Comparison of ENCODE assay signal across 8 cellular contexts in genomic region chr6:28941681-28942448, GRCh38. TPM values are rescaled to one million over a fixed set of nuclear protein-coding genes. Genes with fewer than 3 reads are reported as not detected.
DNase-seq lines count a peak whose midpoint lies in the region; ATAC-seq, FAIRE-seq and TF ChIP-seq lines count a peak whose summit lies in the region.

No MANE protein-coding gene starts in this region.

- no peaks in the 10 kb centered on the region for H3K79me2 ChIP-seq in K562 (ENCODE audit: control insufficient read depth, insufficient read depth, low read length)

- no peak for TF ChIP-seq CTCF in AG04450 (IDR thresholded peaks at IDR 0.05; ENCODE audit: low read depth, low read length)
- TF ChIP-seq CTCF in K562 (IDR thresholded peaks at IDR 0.05 in 2 of 3, conservative IDR thresholded peaks at IDR 0.05 in 1 of 3; ENCODE audit: insufficient read depth in 2 of 3, low read depth in 1 of 3, low read length in 3 of 3), result 0 out of 6 replicates have a peak, but pooled peaks of 1 of the 3 experiments have one; percentile 21
- no peak for TF ChIP-seq CTCF in omental fat pad (IDR thresholded peaks at IDR 0.05)

- POLR2A ChIA-PET in AG04450 (lab: Yijun Ruan, JAX), result no interaction called here
- POLR2A ChIA-PET in HEK293T (lab: Yijun Ruan, JAX), result interaction anchor here (1.0 to 6.1 kb wide), 4 partner anchors 9 to 43 kb away, joined by 4 to 57 read pairs (median 12); partner anchors contain the start of gene TRIM27
- POLR2A ChIA-PET in K562 (lab: Yijun Ruan, JAX), result interaction anchor here (0.9 to 9.9 kb wide), 7 partner anchors 19 to 171 kb away, joined by 3 to 68 read pairs (median 4); partner anchors contain the start of gene TRIM27

- intact Hi-C loops in K562 (cut with micrococcal nuclease), result loop anchor here (1.0 to 5.0 kb wide), 11 partner anchors 13 to 690 kb away; partner anchors contain the start of gene GABBR1

- no TSS peak for BruUV-seq in K562 (replicated peaks; lab: Mats Ljungman, UMichigan)

- ATAC-seq in K562, result no peak
- ATAC-seq in omental fat pad (ENCODE audit: low FRiP score), result no peak
- no peak for ATAC-seq in GM19324 (IDR thresholded peaks at IDR 0.05; ENCODE audit: low FRiP score, unreplicated experiment)
- ATAC-seq in GM18519 (IDR thresholded peaks at IDR 0.05; ENCODE audit: low FRiP score, unreplicated experiment), result no peak

- H3K27ac ChIP-seq in AG04450 (ENCODE audit: low read depth, low read length) (no peak overlapping the region), K562 (ENCODE audit: extremely low read depth, low read depth, low read length) (peak overlapping the region; percentile 91), mesodermal cell (ENCODE audit: low read depth, low read length, severe bottlenecking) (peak overlapping the region; percentile 83)

- TF ChIP-seq RAD21 in K562 (CRISPR knock-in tag; conservative IDR thresholded peaks at IDR 0.05 in 1 of 2, IDR thresholded peaks at IDR 0.05 in 1 of 2), result peak in 1 of 2 experiments; percentile 28; a peak in 2 of 4 replicates

- FAIRE-seq in K562 (lab: Jason Lieb, UNC), result no peak

- H3K27me3 ChIP-seq in AG04450 (ENCODE audit: control insufficient read depth, insufficient read depth, low read length) (no peaks in the 10 kb centered on the region), K562 (ENCODE audit: control insufficient read depth in 2 of 2, insufficient read depth in 2 of 2, low read length in 2 of 2) (no peaks in the 10 kb centered on the region)

- H3K9me1 ChIP-seq in K562 (ENCODE audit: control insufficient read depth, insufficient read depth, low read length), result no peaks in the 10 kb centered on the region

- H3K9ac ChIP-seq in K562 (ENCODE audit: insufficient read depth in 1 of 2, low read depth in 2 of 2, low read length in 2 of 2), result peak overlapping the region; percentile 40 to 94; a peak in 3 of 4 replicates

- CTCF ChIA-PET in AG04450 (lab: Charles Lee) (interaction anchor here (1.3 kb wide), 1 partner anchor 103 kb away, joined by 3 read pairs; no protein-coding TSS in a partner anchor), HEK293T (lab: Yijun Ruan, JAX) (interaction anchor here (0.5 to 3.5 kb wide), 3 partner anchors 75 to 399 kb away, joined by 3 to 12 read pairs (median 4); no protein-coding TSS in a partner anchor), K562 (lab: Yijun Ruan, JAX; ENCODE audit: low intra/inter-chr PET ratio) (interaction anchor here (0.8 to 4.1 kb wide), 6 partner anchors 10 to 220 kb away, joined by 3 to 20 read pairs (median 8); no protein-coding TSS in a partner anchor)

- H3K4me2 ChIP-seq in K562 (ENCODE audit: insufficient read depth, low read length), result peak overlapping the region; percentile 99

- no peaks in the 10 kb centered on the region for H3K9me3 ChIP-seq in AG04450 (ENCODE audit: control insufficient read depth, insufficient read depth, low read length)
- H3K9me3 ChIP-seq in K562 (replicated peaks; ENCODE audit: control insufficient read depth, insufficient read depth, low read depth, low read length), result no peaks in the 10 kb centered on the region
- no peaks in the 10 kb centered on the region for H3K9me3 ChIP-seq in mesodermal cell (ENCODE audit: control insufficient read depth, low read length)

- in situ Hi-C loops in K562 (cut with MboI), result no loop called here

- TF ChIP-seq POLR2A in K562 (conservative IDR thresholded peaks at IDR 0.05), result no peak

- 4% methylated on average over 13 of the region's 13 CpGs for WGBS in K562 (ENCODE audit: insufficient coverage, low coverage, missing lambda C conversion rate)
- WGBS in mesodermal cell (ENCODE audit: insufficient coverage in 2 of 2), 2 experiments, result 25 to 47% methylated on average over 1 to 3 of the region's 13 CpGs

- no peaks in the 10 kb centered on the region for H4K20me1 ChIP-seq in K562 (replicated peaks; ENCODE audit: control insufficient read depth, insufficient read depth, low read length)

- no peaks in the 10 kb centered on the region for H3K36me3 ChIP-seq in K562 (ENCODE audit: control insufficient read depth, insufficient read depth, low read length)
- no peaks in the 10 kb centered on the region for H3K36me3 ChIP-seq in mesodermal cell (ENCODE audit: control insufficient read depth, insufficient read depth, low read length)

- no peak for TF ChIP-seq EP300 in K562 (IDR thresholded peaks at IDR 0.05; ENCODE audit: low read length)

- peaks cover 3 to 26% of the 10 kb centered on the region in 2 experiments; a peak in 3 of 5 replicates for H3K4me1 ChIP-seq in K562 (replicated peaks in 1 of 2; ENCODE audit: control insufficient read depth in 2 of 2, insufficient read depth in 2 of 2, low read length in 2 of 2)
- H3K4me1 ChIP-seq in mesodermal cell (ENCODE audit: control insufficient read depth, insufficient read depth, low read length, poor library complexity, severe bottlenecking), result peaks cover 4% of the 10 kb centered on the region

- no peak for DNase-seq in AG04450 (ENCODE audit: low read depth, low spot score)
- DNase-seq in HEK293T (ENCODE audit: extremely low spot score), result peak; percentile 54
- DNase-seq in K562 (ENCODE audit: extremely low read depth in 1 of 4, low spot score in 3 of 4), result peak in 3 of 4 experiments; percentile 60 to 65 (median 60)
- no peak for DNase-seq in omental fat pad (ENCODE audit: low spot score)
- DNase-seq in NCI-H1694 treated with DMSO at 0.1 percent for 48 hours (lab: John Stamatoyannopoulos, UW), result no peak

- peak overlapping the region; percentile 97 for H2AFZ ChIP-seq in K562 (ENCODE audit: low read depth, low read length)

- H3K4me3 ChIP-seq in AG04450 (ENCODE audit: low read depth, low read length), result peak overlapping the region; percentile 80
- H3K4me3 ChIP-seq in K562, result peak overlapping the region; percentile 64
- peak overlapping the region; percentile 73 for H3K4me3 ChIP-seq in mesodermal cell (ENCODE audit: extremely low read depth, insufficient read depth, low read length, poor library complexity, severe bottlenecking)

TF ChIP-seq in HEK293T, 16 proteins besides CTCF, POLR2A, EP300 and RAD21:
- TF ChIP-seq NFRKB (IDR thresholded peaks at IDR 0.05) (no peak), PKNOX1 (IDR thresholded peaks at IDR 0.05) (no peak), L3MBTL2 (conservative IDR thresholded peaks at IDR 0.05) (no peak), ZNF384 (IDR thresholded peaks at IDR 0.05) (peak; percentile 92), CTBP1 (IDR thresholded peaks at IDR 0.05; ENCODE audit: borderline replicate concordance) (0 out of 2 replicates have a peak, but pooled peaks have one; percentile 18), TARDBP (IDR thresholded peaks at IDR 0.05) (no peak), ELF4 (IDR thresholded peaks at IDR 0.05) (no peak), SP1 (IDR thresholded peaks at IDR 0.05) (no peak)

TF ChIP-seq in K562, 482 proteins besides CTCF, POLR2A, EP300 and RAD21 (continues in another document):
- TF ChIP-seq HINFP (tag; conservative IDR thresholded peaks at IDR 0.05; ENCODE audit: low read depth), result no peak
- TF ChIP-seq FUS (optimal IDR thresholded peaks at IDR 0.05; ENCODE audit: low read depth, low read length), result no peak
- TF ChIP-seq USF1 (CRISPR knock-in tag; IDR thresholded peaks at IDR 0.05), result no peak
- no peak for TF ChIP-seq OTX1 (CRISPR knock-in tag; IDR thresholded peaks at IDR 0.05)

RNA-seq across cellular contexts. Expression of gene TRIM27, which starts 18.1 kb away (rescaled TPM):
- polyA plus RNA-seq in AG04450 (2011; rRNA removed) (62.0 and 73.8 TPM in 2 replicates), K562 (2011; rRNA removed) (206 and 235 TPM in 2 replicates), K562 (2014; fragmentation: Illumina TruSeq; extraction: Trizol) (90.9 and 99.7 TPM in 2 replicates), K562 (2014; fragmentation: Nextera tagmentation; extraction: Ambion mirVana) (10 to 100 TPM; 37.7 to 49.6 TPM), K562 (2014; rRNA removed) (118 TPM in 2 replicates)
- 89.7 and 93.0 TPM in 2 replicates for polyA minus RNA-seq in AG04450 (2011; rRNA and poly(A)+ RNA removed)
- 367 and 380 TPM in 2 replicates for total RNA-seq in K562 (2011; cell fraction: chromatin; rRNA removed; ENCODE audit: low replicate concordance)
- 219 and 229 TPM in 2 replicates for total RNA-seq in K562 (2011; cell fraction: nucleolus; rRNA removed)
- 317 and 452 TPM in 2 replicates for total RNA-seq in K562 (2011; cell fraction: nucleoplasm; rRNA removed)
- total RNA-seq in K562 (2014; rRNA removed) (145 and 157 TPM in 2 replicates), K562 (2014; rRNA removed; fragmentation: Illumina TruSeq; extraction: Trizol) (126 and 129 TPM in 2 replicates), K562 (2015; rRNA removed; fragmentation: Illumina TruSeq; extraction: Trizol) (141 and 156 TPM in 2 replicates), K562 (2021) (122 and 127 TPM in 2 replicates), omental fat pad (10 to 100 TPM; 37.0 to 75.2 (median 58.4) TPM)
- 186 and 195 TPM in 2 replicates for polyA plus RNA-seq in K562 (2011; cell fraction: cytosol; rRNA removed)
- polyA plus RNA-seq in K562 (2011; cell fraction: nucleus; rRNA removed), result 387 and 419 TPM in 2 replicates
- 101 and 114 TPM in 2 replicates for polyA plus RNA-seq in K562 (2012)
- polyA minus RNA-seq in K562 (2011; rRNA and poly(A)+ RNA removed), result 250 and 288 TPM in 2 replicates
- polyA minus RNA-seq in K562 (2011; cell fraction: cytosol; rRNA and poly(A)+ RNA removed), result 93.5 and 114 TPM in 2 replicates
- 159 and 183 TPM in 2 replicates for polyA minus RNA-seq in K562 (2011; cell fraction: nucleus; rRNA and poly(A)+ RNA removed)
- 66.6 TPM for polyA plus RNA-seq in mesodermal cell (2013, experiment 1 of 2)
- polyA plus RNA-seq in mesodermal cell (2013, experiment 2 of 2), result 61.4 TPM

Comparison
In these comparisons a context has a peak if more than half of its experiments do, and no peak if none do; other contexts are left out.
1. DNase-seq: peak in HEK293T (single experiment) and K562 (3 of 4); none in AG04450 (single experiment), omental fat pad (single experiment) and NCI-H1694 treated with DMSO at 0.1 percent for 48 hours (single experiment).
2. Peak in every context shown above with its lines, with median percentiles within 50 percentile points of each other: H3K4me3 ChIP-seq.